2 cellular contexts compared by ENCODE assay signal in genomic region chr15:67084561-67084960, GRCh38.
TF ChIP-seq lines count a peak whose summit lies in the region.

No MANE protein-coding gene starts in this region.

TF ChIP-seq in SK-N-SH, 30 proteins besides CTCF, POLR2A, EP300 and RAD21 (continued from another document):
- TF ChIP-seq USF1 (IDR thresholded peaks at IDR 0.05; ENCODE audit: borderline replicate concordance, low read depth): no peak
TF ChIP-seq in SK-N-SH: peak in this region for 0.

TF ChIP-seq in SK-N-SH treated with all-trans-retinoic acid at 6 μM for 48 hours, 23 proteins besides CTCF, POLR2A, EP300 and RAD21 (continued from another document):
- TF ChIP-seq CSRNP3 (CRISPR knock-in tag; IDR thresholded peaks at IDR 0.05) (no peak), CSDC2 (CRISPR knock-in tag; IDR thresholded peaks at IDR 0.05) (no peak), GLIS3 (CRISPR knock-in tag; IDR thresholded peaks at IDR 0.05) (no peak)
